ENCODE assay signal across 8 cellular contexts in genomic region chr19:32287811-32288227, GRCh38.
A peak's percentile ranks its signal among the peaks of the same experiment; 100 is the strongest.
DNase-seq lines count a peak whose midpoint lies in the region; ATAC-seq, FAIRE-seq and TF ChIP-seq lines count a peak whose summit lies in the region.

No MANE protein-coding gene starts in this region.

- no peak overlapping the region for H3K27ac ChIP-seq in MM.1S (ENCODE audit: low read length)

- no peaks in the 10 kb centered on the region for H4K20me1 ChIP-seq in MM.1S (ENCODE audit: insufficient read depth, low read length)

- no peak overlapping the region for H3K9ac ChIP-seq in MM.1S (ENCODE audit: low read length)

- 0 out of 2 replicates have a peak overlapping the region, but pooled peaks have one; percentile 13 for H3K4me2 ChIP-seq in MM.1S (ENCODE audit: low read depth, low read length)

- H3K79me2 ChIP-seq in MM.1S (ENCODE audit: low read length) = no peaks in the 10 kb centered on the region

- in situ Hi-C loops in astrocyte of the cerebellum (cut with HindIII; ENCODE audit: low sequenced_read_pairs) = no loop called here

- no peak for FAIRE-seq in GM19239 (lab: Jason Lieb, UNC)

- H3K9me2 ChIP-seq in MM.1S (replicated peaks; ENCODE audit: insufficient read depth, low read length) = no peaks in the 10 kb centered on the region

- H3K36me3 ChIP-seq in MM.1S (replicated peaks; ENCODE audit: insufficient read depth, low read length) = no peaks in the 10 kb centered on the region

- no peak overlapping the region for H3K4me3 ChIP-seq in MM.1S (ENCODE audit: low read length)
- H3K4me3 ChIP-seq in astrocyte of the cerebellum (ENCODE audit: low read depth, low read length) = no peak overlapping the region

- DNase-seq in NOMO-1 treated with DMSO at 0.1 percent for 48 hours (lab: John Stamatoyannopoulos, UW; ENCODE audit: unreplicated experiment) (peak; percentile 34), NOMO-1 treated with dmso at 0.1 percent for 144 hours (lab: John Stamatoyannopoulos, UW; ENCODE audit: unreplicated experiment) (no peak), MM.1S (peak; percentile 35), astrocyte of the cerebellum (ENCODE audit: low read depth) (peak; percentile 6), iPS DF 19.7 (ENCODE audit: low read depth, low spot score) (peak; percentile 64), GM19239 (ENCODE audit: insufficient read length, low spot score) (no peak)
- DNase-seq in stimulated activated CD4-positive, alpha-beta T cell treated with anti-CD3 and anti-CD28 coated beads, TNF-alpha, amount 100 ng/mL, for 48 hours (ENCODE audit: low read depth in 3 of 3) = peak in 2 of 3 donors; percentile 2 to 3

- H3K4me1 ChIP-seq in MM.1S (ENCODE audit: low read length) = no peaks in the 10 kb centered on the region

- H3F3A ChIP-seq in MM.1S (ENCODE audit: insufficient read depth, low read length) = no peaks in the 10 kb centered on the region

- TF ChIP-seq CTCF in MM.1S (IDR thresholded peaks at IDR 0.05; ENCODE audit: low read length) (peak; percentile 45), astrocyte of the cerebellum (IDR thresholded peaks at IDR 0.05; ENCODE audit: low read depth, low read length, missing control alignments) (peak; percentile 35)

- ATAC-seq in HG03108 (IDR thresholded peaks at IDR 0.05; ENCODE audit: unreplicated experiment) = no peak

- no peak overlapping the region for H2AFZ ChIP-seq in MM.1S (ENCODE audit: low read length)

- no peaks in the 10 kb centered on the region for H3K9me3 ChIP-seq in MM.1S (replicated peaks; ENCODE audit: insufficient read depth, low read length)

- H3K27me3 ChIP-seq in MM.1S (replicated peaks; ENCODE audit: insufficient read depth, low read length) = peaks cover 65% of the 10 kb centered on the region

Comparison
In these comparisons a context has a peak if more than half of its experiments do, and no peak if none do; other contexts are left out.
1. DNase-seq: peak in NOMO-1 treated with DMSO at 0.1 percent for 48 hours (single experiment), MM.1S (single experiment), astrocyte of the cerebellum (single experiment), iPS DF 19.7 (single experiment) and stimulated activated CD4-positive, alpha-beta T cell treated with anti-CD3 and anti-CD28 coated beads, TNF-alpha, amount 100 ng/mL, for 48 hours (2 of 3); none in NOMO-1 treated with dmso at 0.1 percent for 144 hours (single experiment) and GM19239 (single experiment).